ENCODE assay signal across 8 cellular contexts in genomic region chr3:11643212-11644087, GRCh38. TPM values are rescaled to one million over a fixed set of nuclear protein-coding genes. Genes with fewer than 3 reads are reported as not detected.
DNase-seq lines count a peak whose midpoint lies in the region; ATAC-seq and TF ChIP-seq lines count a peak whose summit lies in the region.

Gene VGLL4, minus strand, starts transcription at chr3:11643915. Its CDS starts 397 bp downstream, at chr3:11643518.

- H2AFZ ChIP-seq in GM23248, result peak within 1 kb of the TSS; percentile 54

- TF ChIP-seq POLR2A in gastroesophageal sphincter (IDR thresholded peaks at IDR 0.05), result peak; percentile 52 to 70

- H3K9ac ChIP-seq in GM23248, result peak within 1 kb of the TSS; percentile 100

- peaks cover 38% of the 10 kb centered on the region for H3K36me3 ChIP-seq in DOHH2 (ENCODE audit: control insufficient read depth, low read length)
- no peaks in the 10 kb centered on the region for H3K36me3 ChIP-seq in GM23248 (ENCODE audit: low read depth)
- no peaks in the 10 kb centered on the region for H3K36me3 ChIP-seq in gastroesophageal sphincter
- H3K36me3 ChIP-seq in neutrophil, result no peaks in the 10 kb centered on the region

- H3K9me2 ChIP-seq in DOHH2 (replicated peaks; ENCODE audit: control insufficient read depth, low read length) (no peaks in the 10 kb centered on the region), GM23248 (ENCODE audit: insufficient read depth) (no peaks in the 10 kb centered on the region)

- DNase-seq in GM23248 (peak; percentile 95), Kasumi-1 (lab: John Stamatoyannopoulos, UW) (peak; percentile 91 to 94), SK-MEL-5 (ENCODE audit: low read depth, low spot score) (peak; percentile 90)
- peak; percentile 72 for DNase-seq in activated naive CD4-positive, alpha-beta T cell treated with anti-CD3 and anti-CD28 coated beads for 36 hours

- no peaks in the 10 kb centered on the region for H3K9me3 ChIP-seq in DOHH2 (ENCODE audit: control insufficient read depth, insufficient read depth, low read length)
- H3K9me3 ChIP-seq in GM23248 (ENCODE audit: low read depth), result no peaks in the 10 kb centered on the region
- no peaks in the 10 kb centered on the region for H3K9me3 ChIP-seq in gastroesophageal sphincter
- H3K9me3 ChIP-seq in neutrophil, result no peaks in the 10 kb centered on the region

- H3K4me1 ChIP-seq in DOHH2 (ENCODE audit: control insufficient read depth, low read length), result peaks cover 40% of the 10 kb centered on the region
- peaks cover 32% of the 10 kb centered on the region for H3K4me1 ChIP-seq in GM23248 (ENCODE audit: insufficient read depth)
- H3K4me1 ChIP-seq in gastroesophageal sphincter, result peaks cover 1 to 42% (median 24%) of the 10 kb centered on the region in 3 donors
- H3K4me1 ChIP-seq in neutrophil (ENCODE audit: control insufficient read depth in 1 of 2, insufficient read depth in 1 of 2, low read depth in 1 of 2, low read length in 1 of 2), result peaks cover 10 to 23% of the 10 kb centered on the region in 2 experiments

- H3K27ac Mint-ChIP-seq in activated naive CD4-positive, alpha-beta T cell treated with anti-CD3 and anti-CD28 coated beads for 36 hours, result peak within 1 kb of the TSS; percentile 89

- TF ChIP-seq EP300 in gastroesophageal sphincter (IDR thresholded peaks at IDR 0.05), result no peak

- no peaks in the 10 kb centered on the region for H3K36me3 Mint-ChIP-seq in activated naive CD4-positive, alpha-beta T cell treated with anti-CD3 and anti-CD28 coated beads for 36 hours (ENCODE audit: low read depth)

- no peaks in the 10 kb centered on the region for H3K9me3 Mint-ChIP-seq in activated naive CD4-positive, alpha-beta T cell treated with anti-CD3 and anti-CD28 coated beads for 36 hours

- 1% methylated on average over 42 of the region's 42 CpGs for WGBS in GM23248 (ENCODE audit: low coverage in 1 of 2, low lambda C conversion rate in 2 of 2, missing lambda C conversion rate in 2 of 2), 2 experiments
- WGBS in gastroesophageal sphincter (ENCODE audit: low coverage in 1 of 2), 2 donors, result 0% methylated on average over 13 to 14 of the region's 42 CpGs

- peaks cover 71% of the 10 kb centered on the region for H3K79me2 ChIP-seq in DOHH2 (ENCODE audit: control insufficient read depth, low read length)
- H3K79me2 ChIP-seq in GM23248 (ENCODE audit: insufficient read depth), result peaks cover 82% of the 10 kb centered on the region

- CTCF ChIA-PET in activated naive CD4-positive, alpha-beta T cell treated with anti-CD3 and anti-CD28 coated beads for 36 hours (lab: Charles Lee), result interaction anchor here (0.6 to 1.6 kb wide), 7 partner anchors 11 to 447 kb away, joined by 3 to 7 read pairs (median 4); no protein-coding TSS in a partner anchor

- TF ChIP-seq CTCF in DOHH2 (IDR thresholded peaks at IDR 0.05; ENCODE audit: low read depth, low read length, poor library complexity, severe bottlenecking) (no peak), gastroesophageal sphincter (IDR thresholded peaks at IDR 0.05) (peak in 3 of 4 experiments; percentile 37 to 45 (median 39)), neutrophil (IDR thresholded peaks at IDR 0.05) (no peak), subcutaneous adipose tissue (IDR thresholded peaks at IDR 0.05; ENCODE audit: low read depth) (no peak)

- H3F3A ChIP-seq in DOHH2 (ENCODE audit: control insufficient read depth, insufficient read depth) (peaks cover 12% of the 10 kb centered on the region), GM23248 (ENCODE audit: insufficient read depth) (peaks cover 32% of the 10 kb centered on the region)

- H3K4me3 Mint-ChIP-seq in activated naive CD4-positive, alpha-beta T cell treated with anti-CD3 and anti-CD28 coated beads for 36 hours, result peak within 1 kb of the TSS; percentile 98

- no peaks in the 10 kb centered on the region for H3K27me3 ChIP-seq in DOHH2 (ENCODE audit: control insufficient read depth, low read length)
- H3K27me3 ChIP-seq in GM23248 (replicated peaks; ENCODE audit: insufficient read depth), result no peaks in the 10 kb centered on the region
- H3K27me3 ChIP-seq in gastroesophageal sphincter, result no peaks in the 10 kb centered on the region
- no peaks in the 10 kb centered on the region for H3K27me3 ChIP-seq in neutrophil

- H3K4me1 Mint-ChIP-seq in activated naive CD4-positive, alpha-beta T cell treated with anti-CD3 and anti-CD28 coated beads for 36 hours (ENCODE audit: low read depth), result peaks cover 35% of the 10 kb centered on the region

- in situ Hi-C loops in GM23248 (cut with MboI) (no loop called here), SK-MEL-5 (cut with HindIII; ENCODE audit: low pct_unique_long_range_greater_than_20kb, low sequenced_read_pairs) (no loop called here)

- H3K4me2 ChIP-seq in DOHH2 (ENCODE audit: low read length) (peak within 1 kb of the TSS; percentile 72), GM23248 (ENCODE audit: unreplicated experiment) (peak within 1 kb of the TSS; percentile 97)

- H3K27ac ChIP-seq in DOHH2 (ENCODE audit: low read depth, low read length) (peak within 1 kb of the TSS; percentile 87), GM23248 (peak within 1 kb of the TSS; percentile 100), gastroesophageal sphincter (peak within 1 kb of the TSS; percentile 78 to 97 (median 88)), neutrophil (peak within 1 kb of the TSS; percentile 90)

- H3K27me3 Mint-ChIP-seq in activated naive CD4-positive, alpha-beta T cell treated with anti-CD3 and anti-CD28 coated beads for 36 hours (ENCODE audit: low read depth), result no peaks in the 10 kb centered on the region

- intact Hi-C loops in activated naive CD4-positive, alpha-beta T cell treated with anti-CD3 and anti-CD28 coated beads for 36 hours (cut with micrococcal nuclease), result loop anchor here (2.0 to 10.0 kb wide), 4 partner anchors 61 to 1781 kb away; partner anchors contain the start of gene NUP210

- peak; percentile 79 for ATAC-seq in gastroesophageal sphincter

- H4K20me1 ChIP-seq in DOHH2 (ENCODE audit: control insufficient read depth, insufficient read depth, low read depth, low read length) (peaks cover 17% of the 10 kb centered on the region; the same call in 1 of the 2 replicates), GM23248 (ENCODE audit: insufficient read depth) (no peaks in the 10 kb centered on the region)

- H3K4me3 ChIP-seq in DOHH2 (ENCODE audit: low read length), result peak within 1 kb of the TSS; percentile 81
- peak within 1 kb of the TSS; percentile 87 for H3K4me3 ChIP-seq in GM23248
- peak within 1 kb of the TSS; percentile 57 to 88 for H3K4me3 ChIP-seq in gastroesophageal sphincter
- peak within 1 kb of the TSS; percentile 75 to 76 for H3K4me3 ChIP-seq in neutrophil (ENCODE audit: low read depth in 1 of 2, low read length in 1 of 2)

RNA-seq across cellular contexts. Expression of gene VGLL4, which starts in this region (rescaled TPM):
- 46.5 and 54.9 TPM in 2 replicates for total RNA-seq in GM23248 (2014; rRNA removed; shearing (Covaris generic))
- polyA plus RNA-seq in GM23248 (2016; fragmentation: Nextera tagmentation; extraction: Ambion mirVana), result 30.9 and 32.4 TPM in 2 replicates
- 90.5 and 104 TPM in 2 replicates for total RNA-seq in SK-MEL-5 (2014; rRNA removed; shearing (Covaris generic))
- polyA plus RNA-seq in SK-MEL-5 (2015; cell fraction: cytosol; rRNA removed), result 154 and 161 TPM in 2 replicates
- polyA plus RNA-seq in SK-MEL-5 (2015; cell fraction: nucleus; rRNA removed), result 63.5 and 63.6 TPM in 2 replicates
- 1 to 10 TPM; 6.3 to 7.7 TPM for total RNA-seq in activated naive CD4-positive, alpha-beta T cell treated with anti-CD3 and anti-CD28 coated beads for 36 hours
- 100 to 1,000 TPM in 1 of 4 donors, 10 to 100 TPM in 3; 53.4 to 128 (median 58.2) TPM for total RNA-seq in gastroesophageal sphincter
- 10 to 100 TPM; 37.6 to 47.8 (median 40.4) TPM for total RNA-seq in subcutaneous adipose tissue

Comparison
In these comparisons a context has a peak if more than half of its experiments do, and no peak if none do; other contexts are left out.
1. Peak in every context shown above with its lines: DNase-seq, ATAC-seq, H3K4me3 ChIP-seq and H3K27ac ChIP-seq.
2. CTCF ChIP-seq: peak in gastroesophageal sphincter (3 of 4); none in DOHH2 (single experiment), neutrophil (single experiment) and subcutaneous adipose tissue (single experiment).